ENCODE assay signal across 20 cellular contexts in genomic region chr7:29330136-29330535, GRCh38.
"Had no signal": no experiment of that assay in that cellular context is flagged by ENCODE, and none has a peak within 500 bp of the region (broad histone marks: within the 10 kb centered on the region; RNA-seq: fewer than 3 reads in every experiment).

No MANE protein-coding gene starts in this region.

- H3K4me3 Mint-ChIP-seq: activated CD4-positive, alpha-beta T cell treated with anti-CD3 and anti-CD28 coated beads, Interleukin-2, amount 10 ng/mL, durations not matched to agents 7 days and 5 days; activated naive CD4-positive, alpha-beta T cell treated with anti-CD3 and anti-CD28 coated beads for 36 hours; natural killer cell had no signal

- H3K27ac Mint-ChIP-seq: activated CD4-positive, alpha-beta T cell treated with anti-CD3 and anti-CD28 coated beads, Interleukin-2, amount 10 ng/mL, durations not matched to agents 7 days and 5 days; activated naive CD4-positive, alpha-beta T cell treated with anti-CD3 and anti-CD28 coated beads for 36 hours had no signal

- H3K27ac ChIP-seq: colonic mucosa, esophagus squamous epithelium, neutrophil, parathyroid adenoma, tibial nerve, vagina had no signal

- H3K4me1 ChIP-seq: colonic mucosa, parathyroid adenoma, tibial nerve had no signal

- H3K27me3 ChIP-seq: colonic mucosa, esophagus squamous epithelium, neutrophil, tibial nerve, vagina had no signal

- H3K36me3 ChIP-seq: colonic mucosa, esophagus squamous epithelium, neutrophil, tibial nerve, vagina had no signal

- DNase-seq: activated CD4-positive, alpha-beta T cell treated with anti-CD3 and anti-CD28 coated beads, Interleukin-2, amount 10 ng/mL, durations not matched to agents 7 days and 5 days; activated CD4-positive, CD25-positive, alpha-beta regulatory T cell; activated naive CD4-positive, alpha-beta T cell treated with anti-CD3 and anti-CD28 coated beads for 36 hours; caudate nucleus; colonic mucosa; effector CD4-positive, alpha-beta T cell; esophagus squamous epithelium; hypothalamus; left ventricle myocardium superior; mesenchymal stem cell; natural killer cell; retina; stimulated activated CD4-positive, alpha-beta T cell treated with anti-CD3 and anti-CD28 coated beads, Interleukin-15, amount 100 ng/mL, for 24 hours; stimulated activated CD4-positive, alpha-beta T cell treated with anti-CD3 and anti-CD28 coated beads, Interleukin-4, amount 100 ng/mL, for 1 hour; stimulated activated naive CD4-positive, alpha-beta T cell; substantia nigra had no signal

- H3K4me3 ChIP-seq: colonic mucosa, esophagus squamous epithelium, tibial nerve, vagina had no signal

- ATAC-seq: left ventricle myocardium superior, natural killer cell had no signal

- H3K9me3 Mint-ChIP-seq: activated naive CD4-positive, alpha-beta T cell treated with anti-CD3 and anti-CD28 coated beads for 36 hours; natural killer cell had no signal

- H3K9ac ChIP-seq: parathyroid adenoma had no signal

- H3K9me3 ChIP-seq: colonic mucosa, esophagus squamous epithelium, neutrophil, tibial nerve, vagina had no signal

- H3K36me3 Mint-ChIP-seq: natural killer cell had no signal

- H3K79me2 ChIP-seq: parathyroid adenoma had no signal
